ENCODE assay signal across 8 cellular contexts in genomic region chr10:114938818-114939193, GRCh38. TPM values are rescaled to one million over a fixed set of nuclear protein-coding genes. Genes with fewer than 3 reads are reported as not detected.
DNase-seq lines count a peak whose midpoint lies in the region; ATAC-seq and TF ChIP-seq lines count a peak whose summit lies in the region.

No MANE protein-coding gene starts in this region.

- H3K36me3 ChIP-seq in BLaER1 = peaks cover 34% of the 10 kb centered on the region
- peaks cover 9% of the 10 kb centered on the region; the same call in 1 of the 2 replicates for H3K36me3 ChIP-seq in Loucy (ENCODE audit: insufficient read depth, low read length)
- peaks cover 13% of the 10 kb centered on the region in 2 donors for H3K36me3 ChIP-seq in duodenal mucosa (ENCODE audit: control insufficient read depth in 1 of 2, insufficient read depth in 2 of 2, low read length in 2 of 2)
- no peaks in the 10 kb centered on the region for H3K36me3 ChIP-seq in neural cell (ENCODE audit: insufficient read depth, low read length)

- DNase-seq in DMS 273 (lab: John Stamatoyannopoulos, UW; ENCODE audit: unreplicated experiment) (no peak), 8988T (no peak), GM19240 (ENCODE audit: insufficient read length, low spot score) (no peak)

- H3K9ac ChIP-seq in BLaER1 (peak overlapping the region; percentile 92), Loucy (ENCODE audit: low read depth, low read length, poor library complexity, severe bottlenecking) (peak overlapping the region; percentile 93), duodenal mucosa (ENCODE audit: low read depth in 1 of 2, low read length in 2 of 2) (peak overlapping the region; percentile 90 to 97), neural cell (ENCODE audit: low read length) (peak overlapping the region; percentile 94)

- peaks cover 21% of the 10 kb centered on the region for H3K4me1 ChIP-seq in BLaER1
- peaks cover 23% of the 10 kb centered on the region for H3K4me1 ChIP-seq in Loucy (ENCODE audit: insufficient read depth, low read length, poor library complexity, severe bottlenecking)
- H3K4me1 ChIP-seq in duodenal mucosa (ENCODE audit: control insufficient read depth in 1 of 2, insufficient read depth in 2 of 2, low read length in 2 of 2) = peaks cover 9 to 13% of the 10 kb centered on the region in 2 donors

- TF ChIP-seq CTCF in Loucy (conservative IDR thresholded peaks at IDR 0.05; ENCODE audit: low read length) (no peak), neural cell (IDR thresholded peaks at IDR 0.05; ENCODE audit: poor library complexity, severe bottlenecking) (no peak)

- peak overlapping the region; percentile 91 for H3K27ac ChIP-seq in BLaER1
- no peak overlapping the region for H3K27ac ChIP-seq in duodenal mucosa (ENCODE audit: low read depth, low read length)
- H3K27ac ChIP-seq in neural cell (ENCODE audit: low read length) = peak overlapping the region; percentile 89

- peaks cover 42% of the 10 kb centered on the region for H3K79me2 ChIP-seq in Loucy (ENCODE audit: insufficient read depth, low read length)
- peaks cover 31% of the 10 kb centered on the region for H3K79me2 ChIP-seq in neural cell (replicated peaks; ENCODE audit: insufficient read depth, low read length)

- ATAC-seq in GM21786 (IDR thresholded peaks at IDR 0.05; ENCODE audit: unreplicated experiment) = no peak

- H3K9me2 ChIP-seq in Loucy (replicated peaks; ENCODE audit: low read depth, low read length) = no peaks in the 10 kb centered on the region
- no peaks in the 10 kb centered on the region for H3K9me2 ChIP-seq in neural cell (ENCODE audit: insufficient read depth, low read length)

- no peaks in the 10 kb centered on the region for H3K9me3 ChIP-seq in BLaER1
- no peaks in the 10 kb centered on the region for H3K9me3 ChIP-seq in Loucy (ENCODE audit: insufficient read depth, low read depth, low read length)
- H3K9me3 ChIP-seq in duodenal mucosa (ENCODE audit: control insufficient read depth in 1 of 2, low read length in 2 of 2) = no peaks in the 10 kb centered on the region
- H3K9me3 ChIP-seq in neural cell (ENCODE audit: low read length) = no peaks in the 10 kb centered on the region

- no peaks in the 10 kb centered on the region for H3K27me3 ChIP-seq in BLaER1
- no peaks in the 10 kb centered on the region for H3K27me3 ChIP-seq in Loucy (ENCODE audit: insufficient read depth, low read length, poor library complexity, severe bottlenecking)
- no peaks in the 10 kb centered on the region for H3K27me3 ChIP-seq in duodenal mucosa (ENCODE audit: control insufficient read depth in 1 of 2, insufficient read depth in 2 of 2, low read length in 2 of 2)
- no peaks in the 10 kb centered on the region for H3K27me3 ChIP-seq in neural cell (ENCODE audit: insufficient read depth, low read depth, low read length)

- peak overlapping the region; percentile 80 for H3K4me3 ChIP-seq in BLaER1
- H3K4me3 ChIP-seq in Loucy (ENCODE audit: low read length, poor library complexity, severe bottlenecking) = peak overlapping the region; percentile 93
- peak overlapping the region; percentile 92 to 98 for H3K4me3 ChIP-seq in duodenal mucosa (ENCODE audit: low read depth in 1 of 2, low read length in 2 of 2)
- peak overlapping the region; percentile 92 for H3K4me3 ChIP-seq in neural cell (ENCODE audit: low read length)

- no peak for TF ChIP-seq EP300 in neural cell (conservative IDR thresholded peaks at IDR 0.05; ENCODE audit: poor library complexity, severe bottlenecking)

- TF ChIP-seq RAD21 in neural cell (conservative IDR thresholded peaks at IDR 0.05) = no peak

- H3F3A ChIP-seq in Loucy (ENCODE audit: low read depth) = no peaks in the 10 kb centered on the region
- H3F3A ChIP-seq in neural cell (ENCODE audit: insufficient read depth, low read length, poor library complexity, severe bottlenecking) = no peaks in the 10 kb centered on the region

- H3K4me2 ChIP-seq in BLaER1 (peak overlapping the region; percentile 89), Loucy (ENCODE audit: low read depth, low read length, poor library complexity, severe bottlenecking) (peak overlapping the region; percentile 83), neural cell (ENCODE audit: low read length) (peak overlapping the region; percentile 91)

- H4K20me1 ChIP-seq in BLaER1 (no peaks in the 10 kb centered on the region), Loucy (ENCODE audit: insufficient read depth, low read length, poor library complexity, severe bottlenecking) (peaks cover 5% of the 10 kb centered on the region), neural cell (ENCODE audit: insufficient read depth) (no peaks in the 10 kb centered on the region)

- no peak overlapping the region for H2AFZ ChIP-seq in Loucy (ENCODE audit: low read length)
- peak overlapping the region; percentile 78 for H2AFZ ChIP-seq in neural cell (ENCODE audit: low read depth, low read length)

TF ChIP-seq in neural cell, 6 proteins besides CTCF, POLR2A, EP300 and RAD21:
- TF ChIP-seq POLR2AphosphoS5 (IDR thresholded peaks at IDR 0.05) (no peak), MXI1 (conservative IDR thresholded peaks at IDR 0.05; ENCODE audit: poor library complexity, severe bottlenecking) (no peak), SMC3 (conservative IDR thresholded peaks at IDR 0.05; ENCODE audit: poor library complexity) (no peak), REST (IDR thresholded peaks at IDR 0.05; ENCODE audit: borderline replicate concordance) (no peak), TAF1 (IDR thresholded peaks at IDR 0.05; ENCODE audit: low read depth) (no peak), EZH2 (IDR thresholded peaks at IDR 0.05; ENCODE audit: borderline replicate concordance, insufficient read depth, low read length, poor library complexity, severe bottlenecking) (no peak)

RNA-seq across cellular contexts. Expression of gene TRUB1, which starts 0.8 kb away (rescaled TPM):
- polyA plus RNA-seq in neural cell = 45.4 and 48.8 TPM in 2 replicates
- polyA minus RNA-seq in neural cell = 65.5 and 66.0 TPM in 2 replicates
